Comparison of ENCODE assay signal across 28 cellular contexts in the genomic region with DNA sequence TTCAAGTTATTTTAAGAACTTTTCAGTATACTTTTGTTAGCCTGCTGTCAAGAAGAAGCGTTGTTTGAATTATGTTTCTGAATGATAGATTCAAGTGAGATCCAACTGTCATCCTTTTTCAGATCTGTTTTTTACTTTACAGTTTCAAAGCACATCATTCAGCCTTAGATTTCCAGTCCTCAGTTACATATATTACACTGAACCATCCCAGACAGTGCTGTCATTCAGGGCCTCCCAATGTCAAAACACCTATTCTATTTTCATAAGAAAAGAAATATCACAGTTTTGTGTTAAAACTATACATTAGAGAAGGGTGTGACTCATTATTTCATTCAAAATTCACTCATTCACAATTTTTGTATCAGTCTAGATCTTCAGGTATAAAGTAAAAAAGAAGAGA.
"Had no signal": no experiment of that assay in that cellular context is flagged by ENCODE, and none has a peak within 500 bp of the region (broad histone marks: within the 10 kb centered on the region; RNA-seq: fewer than 3 reads in every experiment).

No MANE protein-coding gene starts in this region.

- FAIRE-seq: colon, endometrium, endothelial cell of umbilical vein, frontal cortex had no signal

- H3K27ac ChIP-seq: colonic mucosa, coronary artery, dorsolateral prefrontal cortex, epithelial cell of prostate, esophagus muscularis mucosa, esophagus squamous epithelium, foreskin keratinocyte, gastrocnemius medialis, gastroesophageal sphincter, heart left ventricle, heart right ventricle had no signal

- H3K36me3 ChIP-seq: colonic mucosa, esophagus muscularis mucosa, esophagus squamous epithelium, gastrocnemius medialis, gastroesophageal sphincter, heart left ventricle, heart right ventricle had no signal

- H3K4me1 ChIP-seq: colonic mucosa, esophagus muscularis mucosa, esophagus squamous epithelium, foreskin keratinocyte, gastrocnemius medialis, gastroesophageal sphincter, heart left ventricle, heart right ventricle had no signal

- ATAC-seq: effector memory CD8-positive, alpha-beta T cell; esophagus mucosa; foreskin keratinocyte; gastrocnemius medialis; gastroesophageal sphincter; heart left ventricle; heart right ventricle had no signal

- H3K27me3 ChIP-seq: colonic mucosa, dorsolateral prefrontal cortex, esophagus muscularis mucosa, esophagus squamous epithelium, foreskin keratinocyte, gastrocnemius medialis, gastroesophageal sphincter, heart left ventricle, heart right ventricle had no signal

- H3K4me3 ChIP-seq: colonic mucosa, coronary artery, dorsolateral prefrontal cortex, esophagus muscularis mucosa, esophagus squamous epithelium, gastrocnemius medialis, gastroesophageal sphincter, heart left ventricle, heart right ventricle had no signal

- H3K9me3 ChIP-seq: colonic mucosa, esophagus muscularis mucosa, esophagus squamous epithelium, gastrocnemius medialis, gastroesophageal sphincter, heart left ventricle, heart right ventricle had no signal

- DNase-seq: colonic mucosa; cortex of kidney; dermis blood vessel endothelial cell; effector CD4-positive, alpha-beta T cell; effector CD8-positive, alpha-beta T cell; effector memory CD4-positive, alpha-beta T cell; effector memory CD8-positive, alpha-beta T cell; endodermal cell; erythroblast; esophagus squamous epithelium; foreskin fibroblast; foreskin keratinocyte; foreskin melanocyte; gastrocnemius medialis; glutamatergic neuron; head of caudate nucleus; heart left ventricle; heart right ventricle had no signal
